1 cellular context compared by ENCODE assay signal in the genomic region with DNA sequence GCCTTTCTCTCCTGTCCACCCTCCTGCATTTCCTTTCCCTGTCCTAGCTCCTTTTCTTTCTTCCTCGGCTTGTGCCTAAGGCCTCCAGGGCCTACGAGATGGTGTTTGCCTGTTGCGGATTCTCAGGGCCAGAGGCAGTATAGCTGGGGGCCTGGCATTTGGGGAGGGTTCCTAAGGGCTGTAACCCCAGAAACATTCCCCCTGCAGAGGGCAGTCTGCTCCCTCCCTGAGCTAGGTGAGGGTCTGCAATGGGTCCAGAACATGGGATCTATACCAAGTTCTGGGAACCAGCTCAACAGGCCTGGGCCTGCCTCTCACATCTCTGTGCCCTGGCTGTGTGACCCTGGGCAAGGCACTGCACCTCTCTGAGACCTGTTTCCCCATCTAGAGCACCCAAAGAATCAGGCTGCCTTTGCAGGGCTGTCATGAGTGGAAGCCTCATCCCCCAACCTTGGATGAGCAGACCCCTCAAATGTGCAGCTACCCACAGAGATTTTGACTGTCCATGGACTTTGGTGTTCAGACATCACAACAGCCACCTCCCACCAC.
TF ChIP-seq lines count a peak whose summit lies in the region.

No MANE protein-coding gene starts in this region.

TF ChIP-seq in H1, 55 proteins besides CTCF, POLR2A, EP300 and RAD21 (continued from another document):
- TF ChIP-seq EZH2 (IDR thresholded peaks at IDR 0.05; ENCODE audit: low read depth, low read length, severe bottlenecking), result no peak
- no peak for TF ChIP-seq CREB1 (IDR thresholded peaks at IDR 0.05)
- no peak for TF ChIP-seq SP2 (IDR thresholded peaks at IDR 0.05; ENCODE audit: low read length)
- no peak for TF ChIP-seq EGR1 (IDR thresholded peaks at IDR 0.05; ENCODE audit: borderline replicate concordance, low read depth, low read length)
- TF ChIP-seq, protein P1, sequence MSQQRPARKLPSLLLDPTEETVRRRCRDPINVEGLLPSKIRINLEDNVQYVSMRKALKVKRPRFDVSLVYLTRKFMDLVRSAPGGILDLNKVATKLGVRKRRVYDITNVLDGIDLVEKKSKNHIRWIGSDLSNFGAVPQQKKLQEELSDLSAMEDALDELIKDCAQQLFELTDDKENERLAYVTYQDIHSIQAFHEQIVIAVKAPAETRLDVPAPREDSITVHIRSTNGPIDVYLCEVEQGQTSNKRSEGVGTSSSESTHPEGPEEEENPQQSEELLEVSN (IDR thresholded peaks at IDR 0.05), result no peak
- TF ChIP-seq, protein P2, sequence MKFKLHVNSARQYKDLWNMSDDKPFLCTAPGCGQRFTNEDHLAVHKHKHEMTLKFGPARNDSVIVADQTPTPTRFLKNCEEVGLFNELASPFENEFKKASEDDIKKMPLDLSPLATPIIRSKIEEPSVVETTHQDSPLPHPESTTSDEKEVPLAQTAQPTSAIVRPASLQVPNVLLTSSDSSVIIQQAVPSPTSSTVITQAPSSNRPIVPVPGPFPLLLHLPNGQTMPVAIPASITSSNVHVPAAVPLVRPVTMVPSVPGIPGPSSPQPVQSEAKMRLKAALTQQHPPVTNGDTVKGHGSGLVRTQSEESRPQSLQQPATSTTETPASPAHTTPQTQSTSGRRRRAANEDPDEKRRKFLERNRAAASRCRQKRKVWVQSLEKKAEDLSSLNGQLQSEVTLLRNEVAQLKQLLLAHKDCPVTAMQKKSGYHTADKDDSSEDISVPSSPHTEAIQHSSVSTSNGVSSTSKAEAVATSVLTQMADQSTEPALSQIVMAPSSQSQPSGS (IDR thresholded peaks at IDR 0.05; ENCODE audit: low read length), result no peak
- TF ChIP-seq SIRT6 (IDR thresholded peaks at IDR 0.05; ENCODE audit: low read length), result no peak
- TF ChIP-seq HDAC6 (IDR thresholded peaks at IDR 0.05; ENCODE audit: low read depth, low read length), result no peak
- no peak for TF ChIP-seq NRF1 (IDR thresholded peaks at IDR 0.05; ENCODE audit: low read depth, low read length)
- TF ChIP-seq TBP (IDR thresholded peaks at IDR 0.05; ENCODE audit: low read depth, low read length), result no peak
- TF ChIP-seq CBX5 (IDR thresholded peaks at IDR 0.05; ENCODE audit: low read depth, low read length), result no peak
- TF ChIP-seq, protein P3, sequence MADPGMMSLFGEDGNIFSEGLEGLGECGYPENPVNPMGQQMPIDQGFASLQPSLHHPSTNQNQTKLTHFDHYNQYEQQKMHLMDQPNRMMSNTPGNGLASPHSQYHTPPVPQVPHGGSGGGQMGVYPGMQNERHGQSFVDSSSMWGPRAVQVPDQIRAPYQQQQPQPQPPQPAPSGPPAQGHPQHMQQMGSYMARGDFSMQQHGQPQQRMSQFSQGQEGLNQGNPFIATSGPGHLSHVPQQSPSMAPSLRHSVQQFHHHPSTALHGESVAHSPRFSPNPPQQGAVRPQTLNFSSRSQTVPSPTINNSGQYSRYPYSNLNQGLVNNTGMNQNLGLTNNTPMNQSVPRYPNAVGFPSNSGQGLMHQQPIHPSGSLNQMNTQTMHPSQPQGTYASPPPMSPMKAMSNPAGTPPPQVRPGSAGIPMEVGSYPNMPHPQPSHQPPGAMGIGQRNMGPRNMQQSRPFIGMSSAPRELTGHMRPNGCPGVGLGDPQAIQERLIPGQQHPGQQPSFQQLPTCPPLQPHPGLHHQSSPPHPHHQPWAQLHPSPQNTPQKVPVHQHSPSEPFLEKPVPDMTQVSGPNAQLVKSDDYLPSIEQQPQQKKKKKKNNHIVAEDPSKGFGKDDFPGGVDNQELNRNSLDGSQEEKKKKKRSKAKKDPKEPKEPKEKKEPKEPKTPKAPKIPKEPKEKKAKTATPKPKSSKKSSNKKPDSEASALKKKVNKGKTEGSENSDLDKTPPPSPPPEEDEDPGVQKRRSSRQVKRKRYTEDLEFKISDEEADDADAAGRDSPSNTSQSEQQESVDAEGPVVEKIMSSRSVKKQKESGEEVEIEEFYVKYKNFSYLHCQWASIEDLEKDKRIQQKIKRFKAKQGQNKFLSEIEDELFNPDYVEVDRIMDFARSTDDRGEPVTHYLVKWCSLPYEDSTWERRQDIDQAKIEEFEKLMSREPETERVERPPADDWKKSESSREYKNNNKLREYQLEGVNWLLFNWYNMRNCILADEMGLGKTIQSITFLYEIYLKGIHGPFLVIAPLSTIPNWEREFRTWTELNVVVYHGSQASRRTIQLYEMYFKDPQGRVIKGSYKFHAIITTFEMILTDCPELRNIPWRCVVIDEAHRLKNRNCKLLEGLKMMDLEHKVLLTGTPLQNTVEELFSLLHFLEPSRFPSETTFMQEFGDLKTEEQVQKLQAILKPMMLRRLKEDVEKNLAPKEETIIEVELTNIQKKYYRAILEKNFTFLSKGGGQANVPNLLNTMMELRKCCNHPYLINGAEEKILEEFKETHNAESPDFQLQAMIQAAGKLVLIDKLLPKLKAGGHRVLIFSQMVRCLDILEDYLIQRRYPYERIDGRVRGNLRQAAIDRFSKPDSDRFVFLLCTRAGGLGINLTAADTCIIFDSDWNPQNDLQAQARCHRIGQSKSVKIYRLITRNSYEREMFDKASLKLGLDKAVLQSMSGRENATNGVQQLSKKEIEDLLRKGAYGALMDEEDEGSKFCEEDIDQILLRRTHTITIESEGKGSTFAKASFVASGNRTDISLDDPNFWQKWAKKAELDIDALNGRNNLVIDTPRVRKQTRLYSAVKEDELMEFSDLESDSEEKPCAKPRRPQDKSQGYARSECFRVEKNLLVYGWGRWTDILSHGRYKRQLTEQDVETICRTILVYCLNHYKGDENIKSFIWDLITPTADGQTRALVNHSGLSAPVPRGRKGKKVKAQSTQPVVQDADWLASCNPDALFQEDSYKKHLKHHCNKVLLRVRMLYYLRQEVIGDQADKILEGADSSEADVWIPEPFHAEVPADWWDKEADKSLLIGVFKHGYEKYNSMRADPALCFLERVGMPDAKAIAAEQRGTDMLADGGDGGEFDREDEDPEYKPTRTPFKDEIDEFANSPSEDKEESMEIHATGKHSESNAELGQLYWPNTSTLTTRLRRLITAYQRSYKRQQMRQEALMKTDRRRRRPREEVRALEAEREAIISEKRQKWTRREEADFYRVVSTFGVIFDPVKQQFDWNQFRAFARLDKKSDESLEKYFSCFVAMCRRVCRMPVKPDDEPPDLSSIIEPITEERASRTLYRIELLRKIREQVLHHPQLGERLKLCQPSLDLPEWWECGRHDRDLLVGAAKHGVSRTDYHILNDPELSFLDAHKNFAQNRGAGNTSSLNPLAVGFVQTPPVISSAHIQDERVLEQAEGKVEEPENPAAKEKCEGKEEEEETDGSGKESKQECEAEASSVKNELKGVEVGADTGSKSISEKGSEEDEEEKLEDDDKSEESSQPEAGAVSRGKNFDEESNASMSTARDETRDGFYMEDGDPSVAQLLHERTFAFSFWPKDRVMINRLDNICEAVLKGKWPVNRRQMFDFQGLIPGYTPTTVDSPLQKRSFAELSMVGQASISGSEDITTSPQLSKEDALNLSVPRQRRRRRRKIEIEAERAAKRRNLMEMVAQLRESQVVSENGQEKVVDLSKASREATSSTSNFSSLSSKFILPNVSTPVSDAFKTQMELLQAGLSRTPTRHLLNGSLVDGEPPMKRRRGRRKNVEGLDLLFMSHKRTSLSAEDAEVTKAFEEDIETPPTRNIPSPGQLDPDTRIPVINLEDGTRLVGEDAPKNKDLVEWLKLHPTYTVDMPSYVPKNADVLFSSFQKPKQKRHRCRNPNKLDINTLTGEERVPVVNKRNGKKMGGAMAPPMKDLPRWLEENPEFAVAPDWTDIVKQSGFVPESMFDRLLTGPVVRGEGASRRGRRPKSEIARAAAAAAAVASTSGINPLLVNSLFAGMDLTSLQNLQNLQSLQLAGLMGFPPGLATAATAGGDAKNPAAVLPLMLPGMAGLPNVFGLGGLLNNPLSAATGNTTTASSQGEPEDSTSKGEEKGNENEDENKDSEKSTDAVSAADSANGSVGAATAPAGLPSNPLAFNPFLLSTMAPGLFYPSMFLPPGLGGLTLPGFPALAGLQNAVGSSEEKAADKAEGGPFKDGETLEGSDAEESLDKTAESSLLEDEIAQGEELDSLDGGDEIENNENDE (IDR thresholded peaks at IDR 0.05; ENCODE audit: insufficient replicate concordance, low read length), result no peak
TF ChIP-seq in H1: peak in this region for 0.
